15 cellular contexts compared by ENCODE assay signal in genomic region chrX:110012818-110013484, GRCh38. TPM values are rescaled to one million over a fixed set of nuclear protein-coding genes. Genes with fewer than 3 reads are reported as not detected.
A peak's percentile ranks its signal among the peaks of the same experiment; 100 is the strongest.
DNase-seq lines count a peak whose midpoint lies in the region; TF ChIP-seq lines count a peak whose summit lies in the region.
"Had no signal": no experiment of that assay in that cellular context is flagged by ENCODE, and none has a peak within 500 bp of the region (broad histone marks: within the 10 kb centered on the region; RNA-seq: fewer than 3 reads in every experiment).

No MANE protein-coding gene starts in this region.

- H3K36me3 ChIP-seq in stomach (peaks cover 0 to 4% (median 3%) of the 10 kb centered on the region in 4 donors), uterus (no peaks in the 10 kb centered on the region), testis (ENCODE audit: low read depth, missing control alignments) (no peaks in the 10 kb centered on the region)

- no peak overlapping the region for H3K4me3 ChIP-seq in stomach
- no peak overlapping the region for H3K4me3 ChIP-seq in uterus
- H3K4me3 ChIP-seq in testis: no peak overlapping the region
- H3K4me3 ChIP-seq: esophagus muscularis mucosa, GM23248, lung had no signal

- peaks cover 70% of the 10 kb centered on the region for H3K4me1 Mint-ChIP-seq in brain

- H3K4me1 ChIP-seq in stomach: peaks cover 0 to 25% (median 21%) of the 10 kb centered on the region in 4 donors
- H3K4me1 ChIP-seq in uterus: no peaks in the 10 kb centered on the region
- H3K4me1 ChIP-seq in testis: no peaks in the 10 kb centered on the region

- H3K27me3 ChIP-seq in stomach: no peaks in the 10 kb centered on the region
- H3K27me3 ChIP-seq in uterus: no peaks in the 10 kb centered on the region
- H3K27me3 ChIP-seq in testis: no peaks in the 10 kb centered on the region

- H3K9me3 ChIP-seq in stomach (no peaks in the 10 kb centered on the region), uterus (no peaks in the 10 kb centered on the region), testis (no peaks in the 10 kb centered on the region)
- H3K9me3 ChIP-seq: esophagus muscularis mucosa had no signal

- H3K4me3 Mint-ChIP-seq in brain: no peak overlapping the region
- H3K4me3 Mint-ChIP-seq: activated naive CD8-positive, alpha-beta T cell treated with anti-CD3 and anti-CD28 coated beads, Interleukin-2, amount 10 ng/mL, durations not matched to agents 7 days and 5 days; CD14-positive monocyte; stimulated activated memory B cell treated with anti-CD40 and anti-IgM and Interleukin-4, amounts not matched to agents 10 μg/mL and 1 μg/mL and 100 μg/mL, for 72 hours had no signal

- TF ChIP-seq POLR2A in stomach (IDR thresholded peaks at IDR 0.05) (no peak), uterus (IDR thresholded peaks at IDR 0.05) (no peak), testis (IDR thresholded peaks at IDR 0.05) (no peak)

- H3K36me3 Mint-ChIP-seq in brain: peaks cover 36% of the 10 kb centered on the region

- H3K27ac ChIP-seq in stomach (peak overlapping the region; percentile 9 to 56 (median 29)), uterus (no peak overlapping the region), testis (no peak overlapping the region)
- H3K27ac ChIP-seq: esophagus muscularis mucosa, GM23248 had no signal

- H3K9me3 Mint-ChIP-seq in brain: no peaks in the 10 kb centered on the region
- H3K9me3 Mint-ChIP-seq: activated naive CD8-positive, alpha-beta T cell treated with anti-CD3 and anti-CD28 coated beads, Interleukin-2, amount 10 ng/mL, durations not matched to agents 7 days and 5 days; stimulated activated memory B cell treated with anti-CD40 and anti-IgM and Interleukin-4, amounts not matched to agents 10 μg/mL and 1 μg/mL and 100 μg/mL, for 72 hours had no signal

- TF ChIP-seq EP300 in stomach (IDR thresholded peaks at IDR 0.05): no peak

- peak overlapping the region in 3 of 5 experiments; percentile 36 to 77 (median 56) for H3K27ac Mint-ChIP-seq in brain
- H3K27ac Mint-ChIP-seq: activated naive CD8-positive, alpha-beta T cell treated with anti-CD3 and anti-CD28 coated beads, Interleukin-2, amount 10 ng/mL, durations not matched to agents 7 days and 5 days had no signal

- TF ChIP-seq CTCF in brain (conservative IDR thresholded peaks at IDR 0.05): no peak
- TF ChIP-seq CTCF in stomach (IDR thresholded peaks at IDR 0.05): no peak
- TF ChIP-seq CTCF in uterus (IDR thresholded peaks at IDR 0.05): no peak
- TF ChIP-seq CTCF in testis (IDR thresholded peaks at IDR 0.05): no peak

- peak; percentile 99 for DNase-seq in NCI-H1092 treated with DMSO at 0.1 percent for 48 hours (lab: John Stamatoyannopoulos, UW)
- peak; percentile 71 for DNase-seq in NCI-H2107 treated with DMSO at 0.1 percent for 48 hours (lab: John Stamatoyannopoulos, UW; ENCODE audit: unreplicated experiment)
- DNase-seq in stomach: peak; percentile 43
- DNase-seq in occipital lobe (lab: John Stamatoyannopoulos, UW): no peak
- no peak for DNase-seq in uterus
- DNase-seq in testis: no peak
- DNase-seq: activated naive CD8-positive, alpha-beta T cell treated with anti-CD3 and anti-CD28 coated beads, Interleukin-2, amount 10 ng/mL, durations not matched to agents 7 days and 5 days; GM23248; IMR-90; NCI-H1694 treated with DMSO at 0.1 percent for 48 hours had no signal

- WGBS in stomach, 5 donors: 29 to 53% (median 37%) methylated on average over 3 of the region's 3 CpGs; no CpG with 5 or more reads in 1 of the 5 donors
- 91 to 96% methylated on average over 3 of the region's 3 CpGs for WGBS in testis, 2 donors

- intact Hi-C loops in stomach (cut with DNase I; ENCODE audit: low total_unique reads): no loop called here
- intact Hi-C loops in uterus (cut with DNase I; ENCODE audit: low total_unique reads): no loop called here
- intact Hi-C loops in testis (cut with DNase I; ENCODE audit: low total_unique reads): no loop called here

- no peaks in the 10 kb centered on the region for H3K27me3 Mint-ChIP-seq in brain
- H3K27me3 Mint-ChIP-seq: activated naive CD8-positive, alpha-beta T cell treated with anti-CD3 and anti-CD28 coated beads, Interleukin-2, amount 10 ng/mL, durations not matched to agents 7 days and 5 days; stimulated activated memory B cell treated with anti-CD40 and anti-IgM and Interleukin-4, amounts not matched to agents 10 μg/mL and 1 μg/mL and 100 μg/mL, for 72 hours had no signal

RNA-seq across cellular contexts. Expression of gene TMEM164, which starts 10.0 kb away (rescaled TPM):
- polyA plus RNA-seq in brain (ENCODE audit: insufficient read depth, low read depth, low replicate concordance) (45.8 TPM), stomach (1 to 10 TPM; 6.3 to 9.8 (median 9.7) TPM), testis (ENCODE audit: insufficient read depth, low read depth, low replicate concordance) (7.9 TPM)
- total RNA-seq in stomach (10 to 100 TPM in 4 of 5 donors, 1 to 10 TPM in 1; 4.9 to 29.7 (median 19.3) TPM), occipital lobe (11.7 TPM), uterus (10 to 100 TPM in 2 of 4 donors, 1 to 10 TPM in 2; 3.1 to 18.9 (median 11.5) TPM), testis (10 to 100 TPM in 1 of 2 donors, 1 to 10 TPM in 1; 8.1 to 13.9 TPM)

Comparison
In these comparisons a context has a peak if more than half of its experiments do, and no peak if none do; other contexts are left out.
1. DNase-seq: peak in NCI-H1092 treated with DMSO at 0.1 percent for 48 hours (single experiment), NCI-H2107 treated with DMSO at 0.1 percent for 48 hours (single experiment) and stomach (single experiment); none in occipital lobe (single experiment), uterus (0 of 2) and testis (single experiment).
2. H3K27ac ChIP-seq: peak in stomach (5 of 5); none in uterus (0 of 2) and testis (0 of 2).